ENCODE assay signal across 12 cellular contexts in genomic region chr7:131034166-131034881, GRCh38.
DNase-seq lines count a peak whose midpoint lies in the region; ATAC-seq and TF ChIP-seq lines count a peak whose summit lies in the region.
"Had no signal": no experiment of that assay in that cellular context is flagged by ENCODE, and none has a peak within 500 bp of the region (broad histone marks: within the 10 kb centered on the region; RNA-seq: fewer than 3 reads in every experiment).

No MANE protein-coding gene starts in this region.

- peak; percentile 44 for DNase-seq in activated CD4-positive, alpha-beta T cell treated with anti-CD3 and anti-CD28 coated beads for 48 hours
- DNase-seq in activated CD4-positive, alpha-beta T cell treated with anti-CD3 and anti-CD28 coated beads, Interleukin-2, amount 50 U/mL, for 4 hours = no peak
- DNase-seq in T-cell (peak in 5 of 34 experiments; percentile 25 to 37 (median 32)), Right ventricle myocardium superior (no peak), AML-193 (lab: John Stamatoyannopoulos, UW) (no peak), foreskin keratinocyte (no peak)
- DNase-seq in stimulated activated effector memory CD8-positive, alpha-beta T cell treated with anti-CD3 and anti-CD28 coated beads, Interleukin-12 subunit alpha, Interleukin-12 subunit beta, amount 100 ng/mL, for 72 hours (ENCODE audit: low spot score in 2 of 2) = no peak
- DNase-seq: erythroblast, NCI-H1092 had no signal

- no peaks in the 10 kb centered on the region for H3K9me3 Mint-ChIP-seq in T-cell
- H3K9me3 Mint-ChIP-seq in stimulated activated effector memory CD8-positive, alpha-beta T cell treated with anti-CD3 and anti-CD28 coated beads, Interleukin-12 subunit alpha, Interleukin-12 subunit beta, amount 100 ng/mL, for 72 hours = no peaks in the 10 kb centered on the region

- peak overlapping the region; percentile 8 to 53 for H3K27ac Mint-ChIP-seq in T-cell
- peak overlapping the region; percentile 96 for H3K27ac Mint-ChIP-seq in stimulated activated effector memory CD8-positive, alpha-beta T cell treated with anti-CD3 and anti-CD28 coated beads, Interleukin-12 subunit alpha, Interleukin-12 subunit beta, amount 100 ng/mL, for 72 hours

- no peak overlapping the region for H3K27ac ChIP-seq in foreskin keratinocyte
- H3K27ac ChIP-seq: A549, upper lobe of left lung had no signal

- peaks cover 88 to 90% (median 90%) of the 10 kb centered on the region in 3 donors for H3K4me1 Mint-ChIP-seq in T-cell
- H3K4me1 Mint-ChIP-seq in stimulated activated effector memory CD8-positive, alpha-beta T cell treated with anti-CD3 and anti-CD28 coated beads, Interleukin-12 subunit alpha, Interleukin-12 subunit beta, amount 100 ng/mL, for 72 hours = peaks cover 84% of the 10 kb centered on the region

- H3K4me1 ChIP-seq in foreskin keratinocyte = peaks cover under 1% of the 10 kb centered on the region

- CTCF ChIA-PET in T-cell (lab: Charles Lee) = interaction anchor here in 1 of 2 donors (0.6 to 2.9 kb wide), 3 partner anchors 71 to 346 kb away, joined by 3 to 9 read pairs (median 5); no protein-coding TSS in a partner anchor

- no peak for TF ChIP-seq CTCF in foreskin keratinocyte (conservative IDR thresholded peaks at IDR 0.05)

- peaks cover 37% of the 10 kb centered on the region for H3K36me3 Mint-ChIP-seq in T-cell
- H3K36me3 Mint-ChIP-seq in stimulated activated effector memory CD8-positive, alpha-beta T cell treated with anti-CD3 and anti-CD28 coated beads, Interleukin-12 subunit alpha, Interleukin-12 subunit beta, amount 100 ng/mL, for 72 hours = peaks cover 95% of the 10 kb centered on the region

- POLR2A ChIA-PET in T-cell (lab: Charles Lee) = interaction anchor here in 1 of 2 donors (0.6 kb wide), 1 partner anchor 53 kb away, joined by 3 read pairs; no protein-coding TSS in a partner anchor

- ATAC-seq in T-cell (replicated peaks in 1 of 4) (peak in 2 of 4 experiments; percentile 17 to 38), Right ventricle myocardium superior (ENCODE audit: poor library complexity) (peak; percentile 63), HG03354 (IDR thresholded peaks at IDR 0.05; ENCODE audit: poor library complexity, severe bottlenecking, unreplicated experiment) (no peak), foreskin keratinocyte (no peak)
- ATAC-seq in stimulated activated effector memory CD8-positive, alpha-beta T cell treated with anti-CD3 and anti-CD28 coated beads, Interleukin-12 subunit alpha, Interleukin-12 subunit beta, amount 100 ng/mL, for 72 hours = no peak

- H3K4me3 Mint-ChIP-seq in T-cell = peak overlapping the region in 1 of 3 donors; percentile 43
- peak overlapping the region; percentile 42 for H3K4me3 Mint-ChIP-seq in stimulated activated effector memory CD8-positive, alpha-beta T cell treated with anti-CD3 and anti-CD28 coated beads, Interleukin-12 subunit alpha, Interleukin-12 subunit beta, amount 100 ng/mL, for 72 hours

- intact Hi-C loops in Right ventricle myocardium superior (cut with DNase I) = no loop called here

- no peaks in the 10 kb centered on the region for H3K27me3 Mint-ChIP-seq in T-cell

- H3K27me3 ChIP-seq in foreskin keratinocyte = no peaks in the 10 kb centered on the region
- H3K27me3 ChIP-seq: upper lobe of left lung had no signal
